Comparison of ENCODE assay signal across 9 cellular contexts in the genomic region with DNA sequence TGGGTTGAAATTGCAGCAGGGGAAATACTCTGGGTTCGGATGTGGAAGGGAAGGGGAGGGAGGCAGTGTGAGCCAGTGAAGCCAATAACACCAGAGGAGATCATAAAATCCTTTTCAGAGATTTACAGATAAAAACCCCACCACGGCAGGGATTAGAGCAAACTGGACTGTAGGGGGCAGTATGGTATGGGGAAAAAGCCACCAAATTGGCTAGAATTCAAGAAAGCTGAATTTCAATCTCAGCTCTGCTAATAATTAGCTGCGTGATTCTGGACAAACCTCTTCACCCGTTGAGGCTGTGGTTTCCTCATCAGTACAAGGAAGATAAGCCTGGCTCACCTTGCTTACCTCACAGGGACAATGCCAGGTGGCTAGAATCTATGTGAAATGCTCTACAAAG.
DNase-seq lines count a peak whose midpoint lies in the region; ATAC-seq and TF ChIP-seq lines count a peak whose summit lies in the region.
"Had no signal": no experiment of that assay in that cellular context is flagged by ENCODE, and none has a peak within 500 bp of the region (broad histone marks: within the 10 kb centered on the region; RNA-seq: fewer than 3 reads in every experiment).

No MANE protein-coding gene starts in this region.

- no peak overlapping the region for H3K4me3 Mint-ChIP-seq in activated naive CD8-positive, alpha-beta T cell treated with anti-CD3 and anti-CD28 coated beads, Interleukin-2, amount 50 U/mL, for 24 hours
- H3K4me3 Mint-ChIP-seq in activated naive CD8-positive, alpha-beta T cell treated with anti-CD3 and anti-CD28 coated beads for 36 hours: no peak overlapping the region
- H3K4me3 Mint-ChIP-seq in type B pancreatic cell (no peak overlapping the region), T-cell (no peak overlapping the region)
- no peak overlapping the region for H3K4me3 Mint-ChIP-seq in stimulated activated memory B cell treated with anti-CD40 and anti-IgM and Interleukin-4, amounts not matched to agents 10 μg/mL and 1 μg/mL and 100 μg/mL, for 72 hours
- H3K4me3 Mint-ChIP-seq: activated naive CD8-positive, alpha-beta T cell treated with anti-CD3 and anti-CD28 coated beads, Interleukin-2, amount 10 ng/mL, durations not matched to agents 7 days and 5 days had no signal

- POLR2A ChIA-PET in RWPE1 (lab: Yijun Ruan, JAX; ENCODE audit: low non-redundant PET): no interaction called here
- POLR2A ChIA-PET in T-cell (lab: Charles Lee): interaction anchor here in 1 of 2 donors (0.7 kb wide), 1 partner anchor 466 kb away, joined by 4 read pairs; no protein-coding TSS in a partner anchor

- no peaks in the 10 kb centered on the region for H3K9me3 Mint-ChIP-seq in activated naive CD8-positive, alpha-beta T cell treated with anti-CD3 and anti-CD28 coated beads, Interleukin-2, amount 50 U/mL, for 24 hours
- H3K9me3 Mint-ChIP-seq in activated naive CD8-positive, alpha-beta T cell treated with anti-CD3 and anti-CD28 coated beads for 36 hours: no peaks in the 10 kb centered on the region
- H3K9me3 Mint-ChIP-seq in type B pancreatic cell: no peaks in the 10 kb centered on the region
- no peaks in the 10 kb centered on the region for H3K9me3 Mint-ChIP-seq in T-cell
- H3K9me3 Mint-ChIP-seq in stimulated activated memory B cell treated with anti-CD40 and anti-IgM and Interleukin-4, amounts not matched to agents 10 μg/mL and 1 μg/mL and 100 μg/mL, for 72 hours: no peaks in the 10 kb centered on the region
- H3K9me3 Mint-ChIP-seq: activated naive CD8-positive, alpha-beta T cell treated with anti-CD3 and anti-CD28 coated beads, Interleukin-2, amount 10 ng/mL, durations not matched to agents 7 days and 5 days had no signal

- no peaks in the 10 kb centered on the region for H3K4me1 Mint-ChIP-seq in activated naive CD8-positive, alpha-beta T cell treated with anti-CD3 and anti-CD28 coated beads, Interleukin-2, amount 50 U/mL, for 24 hours
- H3K4me1 Mint-ChIP-seq in activated naive CD8-positive, alpha-beta T cell treated with anti-CD3 and anti-CD28 coated beads for 36 hours: no peaks in the 10 kb centered on the region
- H3K4me1 Mint-ChIP-seq in type B pancreatic cell (ENCODE audit: unreplicated experiment): peaks cover 5% of the 10 kb centered on the region
- no peaks in the 10 kb centered on the region for H3K4me1 Mint-ChIP-seq in T-cell
- no peaks in the 10 kb centered on the region for H3K4me1 Mint-ChIP-seq in stimulated activated memory B cell treated with anti-CD40 and anti-IgM and Interleukin-4, amounts not matched to agents 10 μg/mL and 1 μg/mL and 100 μg/mL, for 72 hours
- H3K4me1 Mint-ChIP-seq: activated naive CD8-positive, alpha-beta T cell treated with anti-CD3 and anti-CD28 coated beads, Interleukin-2, amount 10 ng/mL, durations not matched to agents 7 days and 5 days had no signal

- H3K36me3 Mint-ChIP-seq in activated naive CD8-positive, alpha-beta T cell treated with anti-CD3 and anti-CD28 coated beads, Interleukin-2, amount 50 U/mL, for 24 hours (ENCODE audit: low read depth): no peaks in the 10 kb centered on the region
- H3K36me3 Mint-ChIP-seq in activated naive CD8-positive, alpha-beta T cell treated with anti-CD3 and anti-CD28 coated beads for 36 hours: no peaks in the 10 kb centered on the region
- H3K36me3 Mint-ChIP-seq in type B pancreatic cell (no peaks in the 10 kb centered on the region), T-cell (no peaks in the 10 kb centered on the region)
- no peaks in the 10 kb centered on the region for H3K36me3 Mint-ChIP-seq in stimulated activated memory B cell treated with anti-CD40 and anti-IgM and Interleukin-4, amounts not matched to agents 10 μg/mL and 1 μg/mL and 100 μg/mL, for 72 hours
- H3K36me3 Mint-ChIP-seq: activated naive CD8-positive, alpha-beta T cell treated with anti-CD3 and anti-CD28 coated beads, Interleukin-2, amount 10 ng/mL, durations not matched to agents 7 days and 5 days had no signal

- TF ChIP-seq CTCF in RWPE1 (conservative IDR thresholded peaks at IDR 0.05; ENCODE audit: low read depth) (peak; percentile 19), type B pancreatic cell (conservative IDR thresholded peaks at IDR 0.05) (peak; percentile 82)

- ATAC-seq in activated naive CD8-positive, alpha-beta T cell treated with anti-CD3 and anti-CD28 coated beads, Interleukin-2, amount 50 U/mL, for 24 hours: no peak
- peak; percentile 77 for ATAC-seq in HG03342 (IDR thresholded peaks at IDR 0.05; ENCODE audit: unreplicated experiment)
- ATAC-seq in T-cell (replicated peaks in 1 of 4): no peak
- no peak for ATAC-seq in stimulated activated memory B cell treated with anti-CD40 and anti-IgM and Interleukin-4, amounts not matched to agents 10 μg/mL and 1 μg/mL and 100 μg/mL, for 72 hours

- no peak overlapping the region for H3K27ac Mint-ChIP-seq in activated naive CD8-positive, alpha-beta T cell treated with anti-CD3 and anti-CD28 coated beads, Interleukin-2, amount 50 U/mL, for 24 hours
- H3K27ac Mint-ChIP-seq in activated naive CD8-positive, alpha-beta T cell treated with anti-CD3 and anti-CD28 coated beads for 36 hours: no peak overlapping the region
- no peak overlapping the region for H3K27ac Mint-ChIP-seq in type B pancreatic cell
- no peak overlapping the region for H3K27ac Mint-ChIP-seq in T-cell
- no peak overlapping the region for H3K27ac Mint-ChIP-seq in stimulated activated memory B cell treated with anti-CD40 and anti-IgM and Interleukin-4, amounts not matched to agents 10 μg/mL and 1 μg/mL and 100 μg/mL, for 72 hours
- H3K27ac Mint-ChIP-seq: activated naive CD8-positive, alpha-beta T cell treated with anti-CD3 and anti-CD28 coated beads, Interleukin-2, amount 10 ng/mL, durations not matched to agents 7 days and 5 days had no signal

- peak; percentile 5 for DNase-seq in activated naive CD8-positive, alpha-beta T cell treated with anti-CD3 and anti-CD28 coated beads, Interleukin-2, amount 50 U/mL, for 24 hours
- no peak for DNase-seq in activated naive CD8-positive, alpha-beta T cell treated with anti-CD3 and anti-CD28 coated beads for 36 hours
- DNase-seq in RWPE1 (ENCODE audit: low spot score) (peak; percentile 16), globus pallidus (ENCODE audit: low spot score) (peak; percentile 2), type B pancreatic cell (ENCODE audit: extremely low spot score, unreplicated experiment) (no peak), T-cell (no peak)
- DNase-seq: activated naive CD8-positive, alpha-beta T cell treated with anti-CD3 and anti-CD28 coated beads, Interleukin-2, amount 10 ng/mL, durations not matched to agents 7 days and 5 days had no signal

- no peak overlapping the region for H3K27ac ChIP-seq in RWPE1

- peaks cover 4% of the 10 kb centered on the region for H3K27me3 Mint-ChIP-seq in activated naive CD8-positive, alpha-beta T cell treated with anti-CD3 and anti-CD28 coated beads, Interleukin-2, amount 50 U/mL, for 24 hours
- H3K27me3 Mint-ChIP-seq in activated naive CD8-positive, alpha-beta T cell treated with anti-CD3 and anti-CD28 coated beads for 36 hours: peaks cover 12% of the 10 kb centered on the region
- H3K27me3 Mint-ChIP-seq in type B pancreatic cell: no peaks in the 10 kb centered on the region
- peaks cover 2 to 40% of the 10 kb centered on the region in 2 donors for H3K27me3 Mint-ChIP-seq in T-cell
- H3K27me3 Mint-ChIP-seq in stimulated activated memory B cell treated with anti-CD40 and anti-IgM and Interleukin-4, amounts not matched to agents 10 μg/mL and 1 μg/mL and 100 μg/mL, for 72 hours: no peaks in the 10 kb centered on the region

- CTCF ChIA-PET in RWPE1 (lab: Yijun Ruan, JAX): interaction anchor here (0.5 to 1.2 kb wide), 5 partner anchors 16 to 1209 kb away, joined by 3 read pairs; no protein-coding TSS in a partner anchor
- CTCF ChIA-PET in T-cell (lab: Charles Lee): interaction anchor here in 1 of 2 donors (0.6 kb wide), 1 partner anchor 28 kb away, joined by 3 read pairs; no protein-coding TSS in a partner anchor

Comparison
In these comparisons a context has a peak if more than half of its experiments do, and no peak if none do; other contexts are left out.
1. DNase-seq: peak in activated naive CD8-positive, alpha-beta T cell treated with anti-CD3 and anti-CD28 coated beads, Interleukin-2, amount 50 U/mL, for 24 hours (single experiment), RWPE1 (single experiment) and globus pallidus (single experiment); none in activated naive CD8-positive, alpha-beta T cell treated with anti-CD3 and anti-CD28 coated beads for 36 hours (single experiment), type B pancreatic cell (single experiment) and T-cell (0 of 34).